ENCODE assay signal across 14 cellular contexts in genomic region chr13:110134801-110135200, GRCh38.
A peak's percentile ranks its signal among the peaks of the same experiment; 100 is the strongest.
DNase-seq lines count a peak whose midpoint lies in the region; ATAC-seq, FAIRE-seq and TF ChIP-seq lines count a peak whose summit lies in the region.
"Had no signal": no experiment of that assay in that cellular context is flagged by ENCODE, and none has a peak within 500 bp of the region (broad histone marks: within the 10 kb centered on the region; RNA-seq: fewer than 3 reads in every experiment).

No MANE protein-coding gene starts in this region.

- no peak for ATAC-seq in GM18858 (IDR thresholded peaks at IDR 0.05; ENCODE audit: unreplicated experiment)
- ATAC-seq in HG02588 (IDR thresholded peaks at IDR 0.05; ENCODE audit: unreplicated experiment) = no peak
- ATAC-seq: activated naive CD4-positive, alpha-beta T cell treated with anti-CD3 and anti-CD28 coated beads, Interleukin-2, amount 50 U/mL, for 72 hours had no signal

- H3K9me3 Mint-ChIP-seq in CD14-positive monocyte = no peaks in the 10 kb centered on the region
- H3K9me3 Mint-ChIP-seq: activated naive CD4-positive, alpha-beta T cell treated with anti-CD3 and anti-CD28 coated beads, Interleukin-2, amount 50 U/mL, for 72 hours; dendritic cell treated with granulocyte-macrophage colony-stimulating factor and Interleukin-4, amounts not matched to agents 40 ng/mL and 50 ng/mL, for 4 days had no signal

- no peak overlapping the region for H3K4me3 Mint-ChIP-seq in CD14-positive monocyte
- H3K4me3 Mint-ChIP-seq: dendritic cell treated with granulocyte-macrophage colony-stimulating factor and Interleukin-4, amounts not matched to agents 40 ng/mL and 50 ng/mL, for 4 days had no signal

- H3K27me3 ChIP-seq in dorsolateral prefrontal cortex (no peaks in the 10 kb centered on the region), small intestine (ENCODE audit: control insufficient read depth in 2 of 2, insufficient read depth in 2 of 2, low read length in 2 of 2) (no peaks in the 10 kb centered on the region)

- H3K27ac ChIP-seq in dorsolateral prefrontal cortex = peak overlapping the region in 32 of 59 donors; percentile 2 to 67 (median 41)
- H3K27ac ChIP-seq in mesodermal cell (ENCODE audit: low read depth, low read length, severe bottlenecking) = peak overlapping the region; percentile 41
- H3K27ac ChIP-seq in small intestine (ENCODE audit: low read depth in 1 of 2, low read length in 1 of 2) = no peak overlapping the region
- H3K27ac ChIP-seq: prostate gland, stomach had no signal

- peak overlapping the region in 6 of 7 donors; percentile 37 to 76 (median 44) for H3K27ac Mint-ChIP-seq in CD14-positive monocyte
- H3K27ac Mint-ChIP-seq: activated naive CD4-positive, alpha-beta T cell treated with anti-CD3 and anti-CD28 coated beads, Interleukin-2, amount 50 U/mL, for 72 hours; dendritic cell treated with granulocyte-macrophage colony-stimulating factor and Interleukin-4, amounts not matched to agents 40 ng/mL and 50 ng/mL, for 4 days had no signal

- 33 to 43% methylated on average over 4 to 6 of the region's 8 CpGs for WGBS in mesodermal cell (ENCODE audit: insufficient coverage in 2 of 2), 2 experiments
- WGBS in small intestine, 3 donors = 63 to 72% (median 68%) methylated on average over 8 of the region's 8 CpGs

- H3K4me3 ChIP-seq in NB4 (ENCODE audit: low read depth, low read length) = no peak overlapping the region
- no peak overlapping the region for H3K4me3 ChIP-seq in dorsolateral prefrontal cortex
- no peak overlapping the region for H3K4me3 ChIP-seq in mesodermal cell (ENCODE audit: extremely low read depth, insufficient read depth, low read length, poor library complexity, severe bottlenecking)
- H3K4me3 ChIP-seq in small intestine (ENCODE audit: low read depth in 1 of 2, low read length in 2 of 2) = no peak overlapping the region
- H3K4me3 ChIP-seq: prostate gland, stomach had no signal

- no peak for TF ChIP-seq CTCF in CD14-positive monocyte (IDR thresholded peaks at IDR 0.05)
- no peak for TF ChIP-seq CTCF in NB4 (IDR thresholded peaks at IDR 0.05; ENCODE audit: low read depth, low read length)
- no peak for TF ChIP-seq CTCF in dorsolateral prefrontal cortex (IDR thresholded peaks at IDR 0.05 in 54 of 56, conservative IDR thresholded peaks at IDR 0.05 in 2 of 56; ENCODE audit: low read depth in 1 of 56, partially characterized antibody in 56 of 56)

- no peaks in the 10 kb centered on the region for H3K36me3 Mint-ChIP-seq in CD14-positive monocyte
- H3K36me3 Mint-ChIP-seq: activated naive CD4-positive, alpha-beta T cell treated with anti-CD3 and anti-CD28 coated beads, Interleukin-2, amount 50 U/mL, for 72 hours had no signal

- no peak for TF ChIP-seq POLR2A in NB4 (IDR thresholded peaks at IDR 0.05; ENCODE audit: extremely low read depth, insufficient read length)

- H3K4me1 ChIP-seq in mesodermal cell (ENCODE audit: control insufficient read depth, insufficient read depth, low read length, poor library complexity, severe bottlenecking) = peaks cover 51% of the 10 kb centered on the region
- peaks cover 0 to 3% of the 10 kb centered on the region in 2 donors for H3K4me1 ChIP-seq in small intestine (ENCODE audit: control insufficient read depth in 2 of 2, insufficient read depth in 1 of 2, low read depth in 1 of 2, low read length in 1 of 2)
- H3K4me1 ChIP-seq: prostate gland had no signal

- intact Hi-C loops in CD14-positive monocyte (cut with micrococcal nuclease) = loop anchor here in 1 of 2 donors (5.0 to 10.0 kb wide), 3 partner anchors 88 to 360 kb away; no protein-coding TSS in a partner anchor
- intact Hi-C loops in dorsolateral prefrontal cortex (cut with DNase I) = loop anchor here in 1 of 2 donors (5.0 kb wide), 1 partner anchor 352 kb away; no protein-coding TSS in a partner anchor

- no peak for DNase-seq in CD14-positive monocyte (ENCODE audit: low spot score)
- peak; percentile 78 for DNase-seq in NB4 (ENCODE audit: low read depth)
- DNase-seq in dorsolateral prefrontal cortex = no peak
- no peak for DNase-seq in small intestine
- DNase-seq in HT-29 (ENCODE audit: low spot score) = no peak
- DNase-seq: foreskin melanocyte, stomach had no signal

- H3K4me1 Mint-ChIP-seq in CD14-positive monocyte = peaks cover 20% of the 10 kb centered on the region

- H3K36me3 ChIP-seq in mesodermal cell (ENCODE audit: control insufficient read depth, insufficient read depth, low read length) (no peaks in the 10 kb centered on the region), small intestine (ENCODE audit: control insufficient read depth in 2 of 2, insufficient read depth in 2 of 2, low read length in 2 of 2) (no peaks in the 10 kb centered on the region)
- H3K36me3 ChIP-seq: prostate gland, stomach had no signal

- H3K9me3 ChIP-seq in mesodermal cell (ENCODE audit: control insufficient read depth, low read length) (no peaks in the 10 kb centered on the region), small intestine (ENCODE audit: control insufficient read depth, low read depth) (no peaks in the 10 kb centered on the region)
- H3K9me3 ChIP-seq: prostate gland, stomach had no signal

- no peak for FAIRE-seq in small intestine (lab: Jason Lieb, UNC)
- FAIRE-seq: TTC549 had no signal

- H3K27me3 Mint-ChIP-seq in CD14-positive monocyte (ENCODE audit: low read depth in 3 of 3) = peaks cover 1 to 3% (median 2%) of the 10 kb centered on the region in 3 donors
- H3K27me3 Mint-ChIP-seq: dendritic cell treated with granulocyte-macrophage colony-stimulating factor and Interleukin-4, amounts not matched to agents 40 ng/mL and 50 ng/mL, for 4 days had no signal

Comparison
In these comparisons a context has a peak if more than half of its experiments do, and no peak if none do; other contexts are left out.
1. H3K27ac ChIP-seq: peak in dorsolateral prefrontal cortex (32 of 59) and mesodermal cell (single experiment); none in small intestine (0 of 2).